In the genomic region with DNA sequence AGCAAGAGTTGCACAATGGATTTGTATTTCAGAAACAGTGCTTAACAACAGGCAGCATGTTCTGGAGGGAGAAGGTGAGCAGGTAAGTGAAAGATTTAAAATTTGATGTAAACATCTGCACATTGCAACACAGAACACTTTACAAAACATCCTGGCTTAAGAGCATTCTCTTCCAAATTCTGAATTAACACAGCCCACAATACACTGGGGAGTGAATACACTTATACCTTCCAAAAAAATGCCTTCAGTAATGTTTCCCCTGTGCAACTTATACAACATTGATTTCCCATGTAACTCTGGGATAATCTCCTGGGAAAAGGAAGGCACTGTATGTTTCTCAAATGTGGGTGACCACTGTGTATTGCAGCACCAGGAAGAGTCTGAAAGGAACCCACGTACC, we compare ENCODE assay signal across 19 cellular contexts.
DNase-seq lines count a peak whose midpoint lies in the region; ATAC-seq and TF ChIP-seq lines count a peak whose summit lies in the region.
"Had no signal": no experiment of that assay in that cellular context is flagged by ENCODE, and none has a peak within 500 bp of the region (broad histone marks: within the 10 kb centered on the region; RNA-seq: fewer than 3 reads in every experiment).

No MANE protein-coding gene starts in this region.

- CTCF ChIA-PET in activated CD8-positive, alpha-beta memory T cell treated with anti-CD3 and anti-CD28 coated beads, Interleukin-2, amount 10 ng/mL, durations not matched to agents 7 days and 5 days (lab: Charles Lee), result interaction anchor here (1.1 kb wide), 1 partner anchor 22 kb away, joined by 3 read pairs; no protein-coding TSS in a partner anchor
- CTCF ChIA-PET in CD4-positive, alpha-beta memory T cell (lab: Charles Lee; ENCODE audit: partially characterized antibody), result no interaction called here

- H3K27me3 Mint-ChIP-seq in activated CD8-positive, alpha-beta memory T cell treated with anti-CD3 and anti-CD28 coated beads, Interleukin-2, amount 10 ng/mL, durations not matched to agents 7 days and 5 days, result no peaks in the 10 kb centered on the region
- no peaks in the 10 kb centered on the region for H3K27me3 Mint-ChIP-seq in CD4-positive, alpha-beta memory T cell
- no peaks in the 10 kb centered on the region for H3K27me3 Mint-ChIP-seq in brain
- no peaks in the 10 kb centered on the region for H3K27me3 Mint-ChIP-seq in natural killer cell treated with Interleukin-12 subunit alpha and Interleukin-12 subunit beta and Interleukin-15 and Interleukin-18, amount 100 ng/mL, for 72 hours

- H3K4me1 Mint-ChIP-seq in activated CD8-positive, alpha-beta memory T cell treated with anti-CD3 and anti-CD28 coated beads, Interleukin-2, amount 10 ng/mL, durations not matched to agents 7 days and 5 days, result peaks cover 92% of the 10 kb centered on the region
- peaks cover 77 to 98% (median 89%) of the 10 kb centered on the region in 4 donors for H3K4me1 Mint-ChIP-seq in CD4-positive, alpha-beta memory T cell
- H3K4me1 Mint-ChIP-seq in brain, result peaks cover 90% of the 10 kb centered on the region
- H3K4me1 Mint-ChIP-seq in natural killer cell treated with Interleukin-12 subunit alpha and Interleukin-12 subunit beta and Interleukin-15 and Interleukin-18, amount 100 ng/mL, for 72 hours (ENCODE audit: low read depth in 2 of 2), result peaks cover 80 to 93% of the 10 kb centered on the region in 2 donors

- peaks cover 70% of the 10 kb centered on the region for H3K36me3 Mint-ChIP-seq in activated CD8-positive, alpha-beta memory T cell treated with anti-CD3 and anti-CD28 coated beads, Interleukin-2, amount 10 ng/mL, durations not matched to agents 7 days and 5 days
- H3K36me3 Mint-ChIP-seq in CD4-positive, alpha-beta memory T cell, result peaks cover 45 to 76% of the 10 kb centered on the region in 2 donors
- H3K36me3 Mint-ChIP-seq in brain, result peaks cover 41% of the 10 kb centered on the region
- peaks cover 24% of the 10 kb centered on the region for H3K36me3 Mint-ChIP-seq in natural killer cell treated with Interleukin-12 subunit alpha and Interleukin-12 subunit beta and Interleukin-15 and Interleukin-18, amount 100 ng/mL, for 72 hours

- H3K9me3 ChIP-seq in CD4-positive, alpha-beta memory T cell (ENCODE audit: control insufficient read depth in 1 of 2, low read length in 2 of 2), result no peaks in the 10 kb centered on the region
- H3K9me3 ChIP-seq: uterus had no signal

- peak overlapping the region; percentile 17 for H3K27ac Mint-ChIP-seq in activated CD8-positive, alpha-beta memory T cell treated with anti-CD3 and anti-CD28 coated beads, Interleukin-2, amount 10 ng/mL, durations not matched to agents 7 days and 5 days
- H3K27ac Mint-ChIP-seq in CD4-positive, alpha-beta memory T cell, result peak overlapping the region; percentile 49 to 98 (median 96)
- H3K27ac Mint-ChIP-seq in brain, result peak overlapping the region in 4 of 5 experiments; percentile 76 to 96 (median 92)
- H3K27ac Mint-ChIP-seq in natural killer cell treated with Interleukin-12 subunit alpha and Interleukin-12 subunit beta and Interleukin-15 and Interleukin-18, amount 100 ng/mL, for 72 hours, result peak overlapping the region in 1 of 2 donors; percentile 98

- no peak for DNase-seq in activated CD8-positive, alpha-beta memory T cell treated with anti-CD3 and anti-CD28 coated beads, Interleukin-2, amount 10 ng/mL, durations not matched to agents 7 days and 5 days
- no peak for DNase-seq in activated CD8-positive, alpha-beta memory T cell treated with anti-CD3 and anti-CD28 coated beads, Interleukin-2, amount 50 U/mL, for 48 hours
- no peak for DNase-seq in CD4-positive, alpha-beta memory T cell
- DNase-seq in natural killer cell treated with Interleukin-12 subunit alpha and Interleukin-12 subunit beta and Interleukin-15 and Interleukin-18, amount 100 ng/mL, for 72 hours (ENCODE audit: low spot score), result no peak
- no peak for DNase-seq in NCI-H1105 treated with DMSO at 0.1 percent for 48 hours (lab: John Stamatoyannopoulos, UW)
- DNase-seq in GDM1 (lab: John Stamatoyannopoulos, UW), result no peak
- no peak for DNase-seq in stimulated activated CD4-positive, alpha-beta T cell treated with anti-CD3 and anti-CD28 coated beads, Interleukin-2, amount 100 ng/mL, for 48 hours
- DNase-seq: activated CD4-positive, alpha-beta T cell treated with anti-CD3 and anti-CD28 coated beads, Interleukin-2, amount 50 U/mL, for 1 hour; effector CD8-positive, alpha-beta T cell; NCI-H1092 treated with DMSO at 0.1 percent for 48 hours; NCI-H2081; NCI-H510A treated with DMSO at 0.1 percent for 48 hours; RPMI8226; uterus had no signal

- peaks cover 99% of the 10 kb centered on the region for H3K4me1 ChIP-seq in CD4-positive, alpha-beta memory T cell (ENCODE audit: insufficient read depth, low read length)
- H3K4me1 ChIP-seq: uterus had no signal

- intact Hi-C loops in CD4-positive, alpha-beta memory T cell (cut with micrococcal nuclease), result loop anchor here (1.0 kb wide), 1 partner anchor 9 kb away; no protein-coding TSS in a partner anchor

- H3K4me3 Mint-ChIP-seq in activated CD8-positive, alpha-beta memory T cell treated with anti-CD3 and anti-CD28 coated beads, Interleukin-2, amount 10 ng/mL, durations not matched to agents 7 days and 5 days, result no peak overlapping the region
- H3K4me3 Mint-ChIP-seq in CD4-positive, alpha-beta memory T cell, result peak overlapping the region in 7 of 8 donors; percentile 13 to 74 (median 56)
- no peak overlapping the region for H3K4me3 Mint-ChIP-seq in brain
- H3K4me3 Mint-ChIP-seq in natural killer cell treated with Interleukin-12 subunit alpha and Interleukin-12 subunit beta and Interleukin-15 and Interleukin-18, amount 100 ng/mL, for 72 hours, result peak overlapping the region; percentile 18

- POLR2A ChIA-PET in CD4-positive, alpha-beta memory T cell (lab: Charles Lee; ENCODE audit: partially characterized antibody), result interaction anchor here (0.8 to 13.5 kb wide), 3 partner anchors 8 to 15 kb away, joined by 3 to 201 read pairs (median 48); no protein-coding TSS in a partner anchor

- H3K27me3 ChIP-seq in CD4-positive, alpha-beta memory T cell (ENCODE audit: insufficient read depth, low read length), result no peaks in the 10 kb centered on the region
- H3K27me3 ChIP-seq: uterus had no signal

- no peaks in the 10 kb centered on the region for H3K9me3 Mint-ChIP-seq in activated CD8-positive, alpha-beta memory T cell treated with anti-CD3 and anti-CD28 coated beads, Interleukin-2, amount 10 ng/mL, durations not matched to agents 7 days and 5 days (ENCODE audit: low read depth)
- no peaks in the 10 kb centered on the region for H3K9me3 Mint-ChIP-seq in CD4-positive, alpha-beta memory T cell
- no peaks in the 10 kb centered on the region for H3K9me3 Mint-ChIP-seq in brain
- H3K9me3 Mint-ChIP-seq in natural killer cell treated with Interleukin-12 subunit alpha and Interleukin-12 subunit beta and Interleukin-15 and Interleukin-18, amount 100 ng/mL, for 72 hours, result no peaks in the 10 kb centered on the region
- H3K9me3 Mint-ChIP-seq: activated T-helper 2 cell treated with anti-CD3 and anti-CD28 coated beads, Interferon-gamma antibody, Interleukin-2, Interleukin-4, amounts not matched to agents 10 μg/mL and 5 μg/mL and 100 μg/mL, durations not matched to agents 14 hours and 24 hours and 36 hours had no signal

- no peak for TF ChIP-seq CTCF in brain (conservative IDR thresholded peaks at IDR 0.05)

- H3K4me3 ChIP-seq in CD4-positive, alpha-beta memory T cell (ENCODE audit: low read length in 2 of 2), result no peak overlapping the region
- H3K4me3 ChIP-seq: GM12878, uterus had no signal

- H3K27ac ChIP-seq in CD4-positive, alpha-beta memory T cell (ENCODE audit: low read depth, low read length), result peak overlapping the region; percentile 62
- H3K27ac ChIP-seq: C4-2B, uterus had no signal

- ATAC-seq in activated CD8-positive, alpha-beta memory T cell treated with anti-CD3 and anti-CD28 coated beads, Interleukin-2, amount 10 ng/mL, durations not matched to agents 7 days and 5 days, result no peak
- ATAC-seq in natural killer cell treated with Interleukin-12 subunit alpha and Interleukin-12 subunit beta and Interleukin-15 and Interleukin-18, amount 100 ng/mL, for 72 hours, result no peak
- ATAC-seq: GM12878, SK-N-SH treated with all-trans-retinoic acid at 6 μM for 48 hours had no signal

- H3K36me3 ChIP-seq in CD4-positive, alpha-beta memory T cell (ENCODE audit: insufficient read depth, low read length), result peaks cover 8% of the 10 kb centered on the region
- H3K36me3 ChIP-seq: uterus had no signal

Comparison
In these comparisons a context has a peak if more than half of its experiments do, and no peak if none do; other contexts are left out.
1. H3K4me3 Mint-ChIP-seq: peak in CD4-positive, alpha-beta memory T cell (7 of 8) and natural killer cell treated with Interleukin-12 subunit alpha and Interleukin-12 subunit beta and Interleukin-15 and Interleukin-18, amount 100 ng/mL, for 72 hours (single experiment); none in activated CD8-positive, alpha-beta memory T cell treated with anti-CD3 and anti-CD28 coated beads, Interleukin-2, amount 10 ng/mL, durations not matched to agents 7 days and 5 days (single experiment) and brain (0 of 5).